8 cellular contexts compared by ENCODE assay signal in the genomic region with DNA sequence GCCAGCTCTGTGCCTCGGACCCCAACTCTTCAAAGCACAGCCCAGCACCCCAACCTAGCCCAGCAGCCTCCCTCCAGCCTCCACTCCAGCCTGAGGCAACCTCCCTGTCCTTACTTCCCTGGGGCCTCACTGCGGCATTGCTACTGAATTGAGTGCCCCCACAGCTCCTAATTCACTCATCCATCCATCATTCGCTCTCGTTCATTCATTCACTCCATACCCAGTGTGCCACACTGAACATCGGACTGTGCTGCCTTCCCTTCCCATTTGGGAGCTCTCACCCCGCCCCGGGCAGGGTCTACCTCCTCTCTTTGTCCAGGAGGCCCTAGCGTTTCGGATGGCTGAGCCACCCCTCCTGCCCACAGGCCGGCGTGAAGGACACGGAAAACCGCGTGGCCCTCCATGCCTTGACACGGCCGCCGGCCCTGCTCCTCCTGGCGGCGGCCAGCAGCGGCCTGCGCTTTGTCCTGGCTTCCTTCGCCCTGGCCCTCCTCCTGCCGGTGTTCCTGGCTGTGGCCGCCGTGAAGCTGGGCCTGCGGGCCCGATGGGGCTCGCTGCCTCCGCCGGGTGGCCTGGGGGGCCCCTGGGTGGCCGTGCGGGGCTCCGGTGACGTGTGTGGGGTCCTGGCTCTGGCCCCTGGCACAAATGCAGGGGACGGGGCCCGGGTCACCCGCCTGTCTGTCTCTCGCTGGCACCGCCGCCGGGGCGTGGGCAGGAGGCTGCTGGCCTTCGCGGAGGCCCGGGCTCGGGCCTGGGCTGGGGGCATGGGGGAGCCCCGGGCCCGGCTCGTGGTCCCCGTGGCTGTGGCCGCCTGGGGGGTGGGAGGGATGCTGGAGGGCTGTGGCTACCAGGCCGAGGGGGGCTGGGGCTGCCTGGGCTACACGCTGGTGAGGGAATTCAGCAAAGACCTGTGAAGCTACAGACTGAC. TPM values are rescaled to one million over a fixed set of nuclear protein-coding genes. Genes with fewer than 3 reads are reported as not detected.
A peak's percentile ranks its signal among the peaks of the same experiment; 100 is the strongest.
DNase-seq lines count a peak whose midpoint lies in the region; ATAC-seq and TF ChIP-seq lines count a peak whose summit lies in the region.

No MANE protein-coding gene starts in this region.

- H3K4me3 Mint-ChIP-seq in CD4-positive, CD25-positive, alpha-beta regulatory T cell, result peak overlapping the region; percentile 67 to 90 (median 85)
- peak overlapping the region; percentile 76 for H3K4me3 Mint-ChIP-seq in endodermal cell

- H3K27ac Mint-ChIP-seq in CD4-positive, CD25-positive, alpha-beta regulatory T cell, result peak overlapping the region; percentile 38 to 92 (median 91)
- H3K27ac Mint-ChIP-seq in endodermal cell, result peak overlapping the region; percentile 75

- no peak overlapping the region for H3K18ac ChIP-seq in neuronal stem cell (ENCODE audit: low read length)

- 88 to 89% methylated on average over 21 to 53 of the region's 53 CpGs for WGBS in endodermal cell (ENCODE audit: insufficient coverage in 1 of 2, insufficient read length in 1 of 2), 2 experiments
- WGBS in neuronal stem cell (ENCODE audit: extremely low coverage in 2 of 2, insufficient read length in 2 of 2, insufficient replicate concordance in 1 of 2), 2 donors, result no CpG with 5 or more reads among the region's 53 CpGs

- no peaks in the 10 kb centered on the region for H3K9me3 Mint-ChIP-seq in CD4-positive, CD25-positive, alpha-beta regulatory T cell
- H3K9me3 Mint-ChIP-seq in endodermal cell, result no peaks in the 10 kb centered on the region

- H3K14ac ChIP-seq in neuronal stem cell (ENCODE audit: low read length), result peak overlapping the region; percentile 63

- no peak for ATAC-seq in CD4-positive, CD25-positive, alpha-beta regulatory T cell (ENCODE audit: low read depth in 2 of 2)
- ATAC-seq in GM21447 (IDR thresholded peaks at IDR 0.05; ENCODE audit: unreplicated experiment), result no peak
- ATAC-seq in GM19455 (IDR thresholded peaks at IDR 0.05; ENCODE audit: unreplicated experiment), result no peak

- H3K79me2 ChIP-seq in OCI-LY7 (ENCODE audit: insufficient read depth, low read depth, low read length), result no peaks in the 10 kb centered on the region

- no peaks in the 10 kb centered on the region for H3K36me3 Mint-ChIP-seq in CD4-positive, CD25-positive, alpha-beta regulatory T cell
- H3K36me3 Mint-ChIP-seq in endodermal cell (ENCODE audit: low read depth), result no peaks in the 10 kb centered on the region

- no peak overlapping the region for H3K9ac ChIP-seq in endodermal cell (ENCODE audit: extremely low read depth, low read length, poor library complexity, severe bottlenecking)
- H3K9ac ChIP-seq in neuronal stem cell (ENCODE audit: low read depth, low read length, poor library complexity), result peak overlapping the region; percentile 93

- DNase-seq in CD4-positive, CD25-positive, alpha-beta regulatory T cell, result no peak
- DNase-seq in OCI-LY7 (ENCODE audit: low spot score), result no peak
- DNase-seq in endodermal cell, result peak; percentile 74
- DNase-seq in neuronal stem cell (ENCODE audit: low spot score), result no peak
- DNase-seq in NCI-H1092 treated with DMSO at 0.1 percent for 48 hours (lab: John Stamatoyannopoulos, UW), result no peak
- no peak for DNase-seq in NCI-H69 (lab: John Stamatoyannopoulos, UW)

- H3K4me2 ChIP-seq in OCI-LY7 (ENCODE audit: low read length) (peak overlapping the region; percentile 78), neuronal stem cell (ENCODE audit: insufficient read depth, low read length, poor library complexity, severe bottlenecking) (peak overlapping the region; percentile 77)

- no peak overlapping the region for H3K27ac ChIP-seq in CD4-positive, CD25-positive, alpha-beta regulatory T cell (ENCODE audit: insufficient read depth, low read length, poor library complexity, severe bottlenecking)
- H3K27ac ChIP-seq in OCI-LY7 (ENCODE audit: low read depth, low read length, poor library complexity, severe bottlenecking), result peak overlapping the region; percentile 50
- H3K27ac ChIP-seq in endodermal cell (ENCODE audit: low read depth, low read length), result peak overlapping the region; percentile 76
- peak overlapping the region; percentile 4 for H3K27ac ChIP-seq in neuronal stem cell (replicated peaks; ENCODE audit: low read length)

- H3K27me3 ChIP-seq in CD4-positive, CD25-positive, alpha-beta regulatory T cell (ENCODE audit: control insufficient read depth, insufficient read depth, low read length), result no peaks in the 10 kb centered on the region
- H3K27me3 ChIP-seq in endodermal cell (ENCODE audit: control insufficient read depth, insufficient read depth, low read length, poor library complexity, severe bottlenecking), result no peaks in the 10 kb centered on the region
- H3K27me3 ChIP-seq in neuronal stem cell (ENCODE audit: control insufficient read depth in 3 of 3, insufficient read depth in 3 of 3, low read depth in 1 of 3, low read length in 3 of 3), result no peaks in the 10 kb centered on the region

- peak overlapping the region; percentile 81 for H2AK5ac ChIP-seq in neuronal stem cell (ENCODE audit: low read depth, low read length)

- POLR2A ChIA-PET in OCI-LY7 (lab: Charles Lee), result no interaction called here

- H3K4me3 ChIP-seq in CD4-positive, CD25-positive, alpha-beta regulatory T cell (ENCODE audit: low read depth, low read length), result no peak overlapping the region
- H3K4me3 ChIP-seq in OCI-LY7 (ENCODE audit: low read depth, low read length, poor library complexity, severe bottlenecking), result peak overlapping the region; percentile 76
- peak overlapping the region; percentile 85 for H3K4me3 ChIP-seq in endodermal cell (ENCODE audit: low read length)
- peak overlapping the region in 1 of 2 donors; percentile 82 for H3K4me3 ChIP-seq in neuronal stem cell (ENCODE audit: low read length in 2 of 2)

- H2BK5ac ChIP-seq in neuronal stem cell (ENCODE audit: low read length), result peak overlapping the region; percentile 91

- H2AFZ ChIP-seq in OCI-LY7 (ENCODE audit: low read length), result no peak overlapping the region
- H2AFZ ChIP-seq in neuronal stem cell (ENCODE audit: low read length), result no peak overlapping the region

- H3K27me3 Mint-ChIP-seq in CD4-positive, CD25-positive, alpha-beta regulatory T cell, result no peaks in the 10 kb centered on the region
- H3K27me3 Mint-ChIP-seq in endodermal cell (ENCODE audit: insufficient read depth), result no peaks in the 10 kb centered on the region

- H3K23ac ChIP-seq in neuronal stem cell (ENCODE audit: low read depth, low read length, poor library complexity), result peak overlapping the region; percentile 18

- no peaks in the 10 kb centered on the region for H4K20me1 ChIP-seq in OCI-LY7 (ENCODE audit: insufficient read depth, low read length)

- H2BK15ac ChIP-seq in neuronal stem cell (ENCODE audit: low read length), result peak overlapping the region; percentile 89

- H3K9me2 ChIP-seq in OCI-LY7 (ENCODE audit: insufficient read depth, low read length), result no peaks in the 10 kb centered on the region

- intact Hi-C loops in OCI-LY7 (cut with micrococcal nuclease; ENCODE audit: unreplicated experiment), result no loop called here

- CTCF ChIA-PET in OCI-LY7 (lab: Charles Lee; ENCODE audit: unreplicated experiment), result no interaction called here

- H3K36me3 ChIP-seq in CD4-positive, CD25-positive, alpha-beta regulatory T cell (ENCODE audit: control insufficient read depth, insufficient read depth, low read length), result no peaks in the 10 kb centered on the region
- H3K36me3 ChIP-seq in OCI-LY7 (ENCODE audit: insufficient read depth, low read length) (no peaks in the 10 kb centered on the region; the same call in 1 of the 2 replicates), endodermal cell (ENCODE audit: control insufficient read depth, insufficient read depth, low read length) (no peaks in the 10 kb centered on the region), neuronal stem cell (replicated peaks in 1 of 2; ENCODE audit: control insufficient read depth in 2 of 2, insufficient read depth in 2 of 2, low read length in 2 of 2) (peaks cover 4 to 10% of the 10 kb centered on the region in 2 donors)

- BruUV-seq in OCI-LY7 (replicated peaks; lab: Mats Ljungman, UMichigan), result no TSS peak

- peak overlapping the region; percentile 53 for H3K4ac ChIP-seq in neuronal stem cell (ENCODE audit: low read length)

- H4K8ac ChIP-seq in neuronal stem cell (ENCODE audit: low read depth, low read length), result no peak overlapping the region

- no peak overlapping the region for H2BK12ac ChIP-seq in neuronal stem cell (ENCODE audit: low read length)

- TF ChIP-seq CTCF in OCI-LY7 (conservative IDR thresholded peaks at IDR 0.05; ENCODE audit: low read length) (no peak), endodermal cell (conservative IDR thresholded peaks at IDR 0.05) (peak; percentile 22)

- peaks cover 21% of the 10 kb centered on the region for H3K4me1 ChIP-seq in CD4-positive, CD25-positive, alpha-beta regulatory T cell (ENCODE audit: control insufficient read depth, insufficient read depth, low read length, poor library complexity, severe bottlenecking)
- H3K4me1 ChIP-seq in OCI-LY7 (ENCODE audit: insufficient read depth, low read length, poor library complexity, severe bottlenecking) (peaks cover 33% of the 10 kb centered on the region), endodermal cell (ENCODE audit: control insufficient read depth, insufficient read depth, low read length) (peaks cover 17% of the 10 kb centered on the region), neuronal stem cell (ENCODE audit: control insufficient read depth in 2 of 2, insufficient read depth in 1 of 2, low read depth in 1 of 2, low read length in 2 of 2) (peaks cover 38 to 49% of the 10 kb centered on the region in 2 donors)

- no peaks in the 10 kb centered on the region for H3K9me3 ChIP-seq in CD4-positive, CD25-positive, alpha-beta regulatory T cell (ENCODE audit: control insufficient read depth in 2 of 2, low read length in 2 of 2)
- H3K9me3 ChIP-seq in OCI-LY7 (ENCODE audit: low read length) (no peaks in the 10 kb centered on the region), endodermal cell (ENCODE audit: control insufficient read depth, low read length) (no peaks in the 10 kb centered on the region), neuronal stem cell (replicated peaks in 1 of 2; ENCODE audit: control insufficient read depth in 2 of 2, insufficient read depth in 1 of 2, low read depth in 1 of 2, low read length in 2 of 2) (no peaks in the 10 kb centered on the region)

- H3K4me1 Mint-ChIP-seq in CD4-positive, CD25-positive, alpha-beta regulatory T cell, result peaks cover 0 to 8% (median 3%) of the 10 kb centered on the region in 4 donors
- peaks cover 15% of the 10 kb centered on the region for H3K4me1 Mint-ChIP-seq in endodermal cell

- no peak overlapping the region for H2BK120ac ChIP-seq in neuronal stem cell (ENCODE audit: low read depth, low read length)

- H3K79me1 ChIP-seq in neuronal stem cell (ENCODE audit: low read depth, low read length), result peaks cover 16% of the 10 kb centered on the region

- no peak overlapping the region for H4K91ac ChIP-seq in neuronal stem cell (ENCODE audit: low read depth, low read length, poor library complexity)

RNA-seq across cellular contexts. Expression of gene NAT14, which starts 1.3 kb away (rescaled TPM):
- 9.2 TPM for total RNA-seq in CD4-positive, CD25-positive, alpha-beta regulatory T cell
- 1 to 10 TPM; 3.3 to 5.1 (median 4.1) TPM for polyA plus RNA-seq in CD4-positive, CD25-positive, alpha-beta regulatory T cell
- total RNA-seq in OCI-LY7 (2014; rRNA removed; shearing (Covaris generic)), result 29.1 and 33.2 TPM in 2 replicates
- total RNA-seq in OCI-LY7 (2022) (24.2 and 28.3 TPM in 2 replicates), endodermal cell (10 to 100 TPM; 51.3 to 67.1 TPM)
- 66.6 TPM for polyA plus RNA-seq in endodermal cell (2013, experiment 1 of 2)
- 69.7 TPM for polyA plus RNA-seq in endodermal cell (2013, experiment 2 of 2)
- 117 TPM for polyA plus RNA-seq in neuronal stem cell (2013, experiment 1 of 2)
- 115 TPM for polyA plus RNA-seq in neuronal stem cell (2013, experiment 2 of 2)

RNA-seq across cellular contexts. Expression of gene SSC5D, which starts 1.9 kb away (rescaled TPM):
- total RNA-seq in CD4-positive, CD25-positive, alpha-beta regulatory T cell, result 0.27 TPM
- not detected for polyA plus RNA-seq in CD4-positive, CD25-positive, alpha-beta regulatory T cell
- total RNA-seq in OCI-LY7 (2014; rRNA removed; shearing (Covaris generic)), result 0.23 and 0.50 TPM in 2 replicates
- 1.7 and 2.7 TPM in 2 replicates for total RNA-seq in OCI-LY7 (2022)
- 1 to 10 TPM; 1.4 to 2.4 TPM for total RNA-seq in endodermal cell
- polyA plus RNA-seq in endodermal cell (2013, experiment 1 of 2), result 8.0 TPM
- 7.4 TPM for polyA plus RNA-seq in endodermal cell (2013, experiment 2 of 2)
- polyA plus RNA-seq in neuronal stem cell (2013, experiment 1 of 2), result 0.89 TPM
- polyA plus RNA-seq in neuronal stem cell (2013, experiment 2 of 2), result 0.94 TPM

RNA-seq across cellular contexts. Expression of gene ZNF628, which starts 9.9 kb away (rescaled TPM):
- total RNA-seq in CD4-positive, CD25-positive, alpha-beta regulatory T cell, result 23.9 TPM
- under 1 TPM; 0.05 to 0.22 (median 0.09) TPM for polyA plus RNA-seq in CD4-positive, CD25-positive, alpha-beta regulatory T cell
- 1.8 and 5.2 TPM in 2 replicates for total RNA-seq in OCI-LY7 (2014; rRNA removed; shearing (Covaris generic))
- total RNA-seq in OCI-LY7 (2022) (8.6 and 10.6 TPM in 2 replicates), endodermal cell (10 to 100 TPM in 1 of 2 donors, 1 to 10 TPM in 1; 9.9 to 12.6 TPM)
- polyA plus RNA-seq in endodermal cell (2013, experiment 1 of 2), result 8.9 TPM
- 11.8 TPM for polyA plus RNA-seq in endodermal cell (2013, experiment 2 of 2)
- 8.4 TPM for polyA plus RNA-seq in neuronal stem cell (2013, experiment 1 of 2)
- 8.7 TPM for polyA plus RNA-seq in neuronal stem cell (2013, experiment 2 of 2)

RNA-seq across cellular contexts. Expression of gene C19orf85, which starts 21.8 kb away (rescaled TPM):
- not detected for total RNA-seq in CD4-positive, CD25-positive, alpha-beta regulatory T cell
- polyA plus RNA-seq in CD4-positive, CD25-positive, alpha-beta regulatory T cell, result not detected
- not detected in 2 replicates for total RNA-seq in OCI-LY7 (2014; rRNA removed; shearing (Covaris generic))
- total RNA-seq in OCI-LY7 (2022) (not detected in 2 replicates), endodermal cell (1 to 10 TPM in 1 of 2 donors, under 1 TPM in 1; 0.62 to 2.3 TPM)
- 0.39 TPM for polyA plus RNA-seq in endodermal cell (2013, experiment 1 of 2)
- polyA plus RNA-seq in endodermal cell (2013, experiment 2 of 2), result not detected
- polyA plus RNA-seq in neuronal stem cell (2013, experiment 1 of 2), result 2.1 TPM
- polyA plus RNA-seq in neuronal stem cell (2013, experiment 2 of 2), result 2.3 TPM

RNA-seq across cellular contexts. Expression of gene ISOC2, which starts 24.9 kb away (rescaled TPM):
- 6.3 TPM for total RNA-seq in CD4-positive, CD25-positive, alpha-beta regulatory T cell
- 10 to 100 TPM; 24.7 to 34.1 (median 28.1) TPM for polyA plus RNA-seq in CD4-positive, CD25-positive, alpha-beta regulatory T cell
- total RNA-seq in OCI-LY7 (2014; rRNA removed; shearing (Covaris generic)), result 89.5 and 115 TPM in 2 replicates
- 37.0 and 37.7 TPM in 2 replicates for total RNA-seq in OCI-LY7 (2022)
- 10 to 100 TPM; 35.9 to 39.2 TPM for total RNA-seq in endodermal cell
- polyA plus RNA-seq in endodermal cell (2013, experiment 1 of 2), result 30.9 TPM
- polyA plus RNA-seq in endodermal cell (2013, experiment 2 of 2), result 30.8 TPM
- 26.8 TPM for polyA plus RNA-seq in neuronal stem cell (2013, experiment 1 of 2)
- polyA plus RNA-seq in neuronal stem cell (2013, experiment 2 of 2), result 26.2 TPM
